ENCODE assay signal across 10 cellular contexts in the genomic region with DNA sequence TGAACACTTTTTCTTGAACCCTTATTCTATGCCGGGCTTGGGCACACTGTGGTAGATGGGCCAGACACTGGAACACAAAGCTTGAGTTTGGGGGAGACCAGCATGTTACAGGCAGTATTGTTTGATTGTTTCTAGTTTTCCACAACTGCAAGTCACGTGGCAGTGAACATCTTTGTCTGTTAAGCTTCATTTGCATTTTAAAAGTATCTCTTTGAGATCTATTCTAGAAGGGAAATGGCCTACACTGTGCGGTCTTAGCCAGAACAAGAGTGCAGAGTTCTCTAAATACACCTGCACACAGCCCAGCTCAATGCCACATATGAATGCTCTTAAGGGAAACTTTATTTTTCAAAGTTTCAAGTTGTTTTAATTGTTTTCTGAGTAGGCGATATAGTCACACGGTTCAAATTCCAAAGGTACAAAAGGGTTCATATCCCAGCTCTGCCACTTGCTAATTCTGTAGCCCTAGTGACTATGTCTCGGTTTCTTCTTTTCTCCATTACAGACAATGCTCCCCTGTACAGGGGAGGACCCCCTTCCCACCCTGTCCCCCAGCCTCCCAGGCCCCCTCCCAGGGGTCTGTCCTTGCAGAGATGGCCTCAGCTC. TPM values are rescaled to one million over a fixed set of nuclear protein-coding genes. Genes with fewer than 3 reads are reported as not detected.
DNase-seq lines count a peak whose midpoint lies in the region; ATAC-seq lines count a peak whose summit lies in the region.
"Had no signal": no experiment of that assay in that cellular context is flagged by ENCODE, and none has a peak within 500 bp of the region (broad histone marks: within the 10 kb centered on the region; RNA-seq: fewer than 3 reads in every experiment).

No MANE protein-coding gene starts in this region.

- DNase-seq in naive B cell (no peak), NCI-H748 treated with DMSO at 0.1 percent for 48 hours (lab: John Stamatoyannopoulos, UW) (no peak), NCI-H510A treated with DMSO at 0.1 percent for 48 hours (lab: John Stamatoyannopoulos, UW) (no peak), SHP77 treated with DMSO at 0.1 percent for 48 hours (lab: John Stamatoyannopoulos, UW) (no peak), middle frontal gyrus (ENCODE audit: extremely low spot score, low spot score) (no peak)
- DNase-seq: activated CD4-positive, alpha-beta memory T cell treated with anti-CD3 and anti-CD28 coated beads, Interleukin-2, amount 10 ng/mL, durations not matched to agents 7 days and 5 days; retina had no signal

- H3K36me3 Mint-ChIP-seq in naive B cell: no peaks in the 10 kb centered on the region

- ATAC-seq in GM18502 (IDR thresholded peaks at IDR 0.05; ENCODE audit: poor library complexity, unreplicated experiment) (peak; percentile 85), GM21423 (IDR thresholded peaks at IDR 0.05; ENCODE audit: unreplicated experiment) (peak; percentile 77), HG03342 (IDR thresholded peaks at IDR 0.05; ENCODE audit: unreplicated experiment) (peak; percentile 72), naive B cell (ENCODE audit: low read depth in 2 of 2) (peak; percentile 78 to 91)

- peak overlapping the region in 5 of 8 donors; percentile 2 to 56 (median 55) for H3K4me3 Mint-ChIP-seq in naive B cell
- H3K4me3 Mint-ChIP-seq: activated CD4-positive, alpha-beta memory T cell treated with anti-CD3 and anti-CD28 coated beads, Interleukin-2, amount 10 ng/mL, durations not matched to agents 7 days and 5 days had no signal

- no peaks in the 10 kb centered on the region for H3K9me3 Mint-ChIP-seq in naive B cell
- H3K9me3 Mint-ChIP-seq: activated CD4-positive, alpha-beta memory T cell treated with anti-CD3 and anti-CD28 coated beads, Interleukin-2, amount 10 ng/mL, durations not matched to agents 7 days and 5 days had no signal

- no peaks in the 10 kb centered on the region for H3K27me3 Mint-ChIP-seq in naive B cell

- H3K27ac Mint-ChIP-seq in naive B cell: peak overlapping the region; percentile 44 to 66 (median 55)
- H3K27ac Mint-ChIP-seq: activated CD4-positive, alpha-beta memory T cell treated with anti-CD3 and anti-CD28 coated beads, Interleukin-2, amount 10 ng/mL, durations not matched to agents 7 days and 5 days had no signal

- H3K4me1 Mint-ChIP-seq in naive B cell: peaks cover 35 to 69% (median 54%) of the 10 kb centered on the region in 3 donors

RNA-seq across cellular contexts. Expression of a gene that starts 24.9 kb away (rescaled TPM):
- polyA plus RNA-seq in naive B cell (ENCODE audit: low read depth in 6 of 6): 10 to 100 TPM in 5 of 6 donors, 1 to 10 TPM in 1; 7.6 to 43.7 (median 24.5) TPM
